ENCODE assay signal across 27 cellular contexts in the genomic region with DNA sequence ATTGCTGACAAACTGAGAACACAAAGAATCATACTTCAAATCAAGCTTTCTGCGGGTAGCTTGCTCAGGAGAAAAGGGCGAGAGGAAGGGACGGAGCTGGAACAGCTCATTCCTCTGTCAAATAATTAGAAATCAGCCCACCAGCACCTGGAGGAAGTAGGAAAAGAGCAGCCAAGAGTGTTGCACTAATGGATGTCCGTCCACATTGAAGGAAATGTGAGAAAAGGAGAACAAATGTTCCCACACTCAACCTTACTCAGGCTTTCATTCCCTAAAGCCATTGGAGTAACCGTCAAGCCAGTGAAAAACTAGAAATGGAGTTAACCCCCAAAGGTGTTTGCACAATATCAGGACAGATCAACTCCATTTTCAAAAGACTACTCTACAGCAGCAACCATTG.
"Had no signal": no experiment of that assay in that cellular context is flagged by ENCODE, and none has a peak within 500 bp of the region (broad histone marks: within the 10 kb centered on the region; RNA-seq: fewer than 3 reads in every experiment).

No MANE protein-coding gene starts in this region.

- H3K4me3 Mint-ChIP-seq: naive thymus-derived CD8-positive, alpha-beta T cell; nephron; neural crest cell; stimulated activated naive B cell treated with anti-CD40 and anti-IgM and Interleukin-4, amounts not matched to agents 10 μg/mL and 1 μg/mL and 100 μg/mL, for 72 hours had no signal

- H3K27ac ChIP-seq: left lung, lower lobe of right lung, ovary, skin epidermis, stomach, testis, thyroid gland, transverse colon, upper lobe of left lung had no signal

- H3K27ac Mint-ChIP-seq: naive thymus-derived CD8-positive, alpha-beta T cell; nephron; progenitor cell of endocrine pancreas; stimulated activated naive B cell treated with anti-CD40 and anti-IgM and Interleukin-4, amounts not matched to agents 10 μg/mL and 1 μg/mL and 100 μg/mL, for 72 hours had no signal

- H3K36me3 ChIP-seq: left lung, lower lobe of right lung, ovary, stomach, thyroid gland, transverse colon, upper lobe of left lung had no signal

- ATAC-seq: left colon; left lung; lower lobe of right lung; naive thymus-derived CD8-positive, alpha-beta T cell; right cardiac atrium; sciatic nerve; stimulated activated naive B cell treated with anti-CD40 and anti-IgM and Interleukin-4, amounts not matched to agents 10 μg/mL and 1 μg/mL and 100 μg/mL, for 72 hours; stimulated activated naive CD8-positive, alpha-beta T cell treated with anti-CD3 and anti-CD28 coated beads, Interleukin-15, Interleukin-2, amounts not matched to agents 100 U/mL and 50 U/mL, for 24 hours had no signal

- DNase-seq: hippocampal formation; kidney; left colon; left lung; lower lobe of right lung; mammary epithelial cell; mesenchymal stem cell; naive thymus-derived CD8-positive, alpha-beta T cell; ovary; retina; right cardiac atrium; stimulated activated CD4-positive, alpha-beta T cell treated with anti-CD3 and anti-CD28 coated beads, Interleukin-12 subunit alpha, Interleukin-12 subunit beta, amount 100 ng/mL, for 4 hours; stimulated activated CD4-positive, alpha-beta T cell treated with anti-CD3 and anti-CD28 coated beads, Interleukin-15, amount 100 ng/mL, for 24 hours; stimulated activated CD4-positive, alpha-beta T cell treated with anti-CD3 and anti-CD28 coated beads, Interleukin-2, amount 100 ng/mL, for 24 hours; stimulated activated CD4-positive, alpha-beta T cell treated with anti-CD3 and anti-CD28 coated beads, Interleukin-4, amount 100 ng/mL, for 1 hour; stimulated activated naive B cell treated with anti-CD40 and anti-IgM and Interleukin-4, amounts not matched to agents 10 μg/mL and 1 μg/mL and 100 μg/mL, for 72 hours; stimulated activated naive CD8-positive, alpha-beta T cell treated with anti-CD3 and anti-CD28 coated beads, Interleukin-15, Interleukin-2, amounts not matched to agents 100 U/mL and 50 U/mL, for 24 hours; stomach; testis; thyroid gland; transverse colon; upper lobe of left lung had no signal

- H3K4me1 Mint-ChIP-seq: naive thymus-derived CD8-positive, alpha-beta T cell; stimulated activated naive B cell treated with anti-CD40 and anti-IgM and Interleukin-4, amounts not matched to agents 10 μg/mL and 1 μg/mL and 100 μg/mL, for 72 hours had no signal

- H3K27me3 Mint-ChIP-seq: stimulated activated naive B cell treated with anti-CD40 and anti-IgM and Interleukin-4, amounts not matched to agents 10 μg/mL and 1 μg/mL and 100 μg/mL, for 72 hours had no signal

- H3K4me3 ChIP-seq: left lung, lower lobe of right lung, ovary, skin epidermis, stomach, testis, thyroid gland, transverse colon, upper lobe of left lung had no signal

- H3K4me1 ChIP-seq: left lung, lower lobe of right lung, stomach, thyroid gland, transverse colon, upper lobe of left lung had no signal

- H3K9me3 Mint-ChIP-seq: nephron, neural crest cell had no signal

- H3K36me3 Mint-ChIP-seq: naive thymus-derived CD8-positive, alpha-beta T cell; stimulated activated naive B cell treated with anti-CD40 and anti-IgM and Interleukin-4, amounts not matched to agents 10 μg/mL and 1 μg/mL and 100 μg/mL, for 72 hours had no signal

- H3K9me3 ChIP-seq: left lung, lower lobe of right lung, ovary, stomach, testis, thyroid gland, transverse colon, upper lobe of left lung had no signal

- H3K27me3 ChIP-seq: left lung, ovary, stomach, testis, thyroid gland, transverse colon, upper lobe of left lung had no signal
